ENCODE assay signal across 8 cellular contexts in genomic region chr12:113271853-113272561, GRCh38. TPM values are rescaled to one million over a fixed set of nuclear protein-coding genes. Genes with fewer than 3 reads are reported as not detected.
DNase-seq lines count a peak whose midpoint lies in the region; ATAC-seq and TF ChIP-seq lines count a peak whose summit lies in the region.

No MANE protein-coding gene starts in this region.

- ATAC-seq in RWPE2 (ENCODE audit: low read depth) (peak; percentile 73), GM18861 (IDR thresholded peaks at IDR 0.05; ENCODE audit: unreplicated experiment) (no peak), GM19467 (IDR thresholded peaks at IDR 0.05; ENCODE audit: unreplicated experiment) (no peak)

- H3K4me3 ChIP-seq in RWPE2 (ENCODE audit: severe bottlenecking) (no peak overlapping the region), fibroblast of pulmonary artery (replicated peaks; ENCODE audit: low read depth, low read length) (no peak overlapping the region), osteoblast (ENCODE audit: insufficient read depth, low read length) (peak overlapping the region; percentile 51)

- H3K27ac ChIP-seq in RWPE2 (ENCODE audit: poor library complexity, severe bottlenecking) (peak overlapping the region; percentile 14), osteoblast (ENCODE audit: low read depth, low read length) (peak overlapping the region; percentile 76)

- H3K9me3 ChIP-seq in RWPE2 (ENCODE audit: severe bottlenecking) (no peaks in the 10 kb centered on the region), osteoblast (ENCODE audit: low read depth, low read length) (no peaks in the 10 kb centered on the region)

- H3K36me3 ChIP-seq in RWPE2 (ENCODE audit: low read depth) (peaks cover 67% of the 10 kb centered on the region), osteoblast (ENCODE audit: insufficient read depth, low read length) (peaks cover 15% of the 10 kb centered on the region)

- no peaks in the 10 kb centered on the region for H3K79me2 ChIP-seq in osteoblast (ENCODE audit: insufficient read depth, low read length)

- H2AFZ ChIP-seq in osteoblast (ENCODE audit: low read length): peak overlapping the region; percentile 66

- peak overlapping the region; percentile 79 for H3K4me2 ChIP-seq in osteoblast (ENCODE audit: insufficient read depth, low read length)

- DNase-seq in EH (ENCODE audit: low read depth): peak; percentile 89
- no peak for DNase-seq in RWPE2 (ENCODE audit: low spot score)
- peak; percentile 93 for DNase-seq in fibroblast of pulmonary artery (ENCODE audit: low read depth)
- peak; percentile 99 for DNase-seq in osteoblast (ENCODE audit: insufficient read length, low spot score, missing footprints)
- no peak for DNase-seq in NCI-H510A (lab: John Stamatoyannopoulos, UW)
- no peak for DNase-seq in NCI-H82 (lab: John Stamatoyannopoulos, UW)

- TF ChIP-seq CTCF in RWPE2 (IDR thresholded peaks at IDR 0.05; ENCODE audit: poor library complexity, severe bottlenecking): no peak
- no peak for TF ChIP-seq CTCF in fibroblast of pulmonary artery (IDR thresholded peaks at IDR 0.05; ENCODE audit: low read length, missing control alignments)
- TF ChIP-seq CTCF in osteoblast (IDR thresholded peaks at IDR 0.05; ENCODE audit: extremely low read depth, low read depth, low read length): no peak

- H4K20me1 ChIP-seq in osteoblast (ENCODE audit: insufficient read depth, low read length): no peaks in the 10 kb centered on the region

- H3K4me1 ChIP-seq in RWPE2 (ENCODE audit: insufficient read depth, poor library complexity, severe bottlenecking): no peaks in the 10 kb centered on the region
- peaks cover 15% of the 10 kb centered on the region for H3K4me1 ChIP-seq in osteoblast (ENCODE audit: insufficient read depth, low read length)

- H3K27me3 ChIP-seq in RWPE2 (ENCODE audit: insufficient read depth, poor library complexity, severe bottlenecking) (no peaks in the 10 kb centered on the region), osteoblast (ENCODE audit: insufficient read depth, low read length) (no peaks in the 10 kb centered on the region)

RNA-seq across cellular contexts. Expression of gene TPCN1, which starts 50.7 kb away (rescaled TPM):
- 25.7 and 28.9 TPM in 2 replicates for total RNA-seq in osteoblast

Comparison
In these comparisons a context has a peak if more than half of its experiments do, and no peak if none do; other contexts are left out.
1. DNase-seq: peak in EH (single experiment), fibroblast of pulmonary artery (single experiment) and osteoblast (single experiment); none in RWPE2 (single experiment), NCI-H510A (single experiment) and NCI-H82 (single experiment).